ENCODE assay signal across 1 cellular context in genomic region chr2:241609859-241610793, GRCh38.
TF ChIP-seq lines count a peak whose summit lies in the region.

No MANE protein-coding gene starts in this region.

TF ChIP-seq in HepG2, 621 proteins besides CTCF, POLR2A, EP300 and RAD21 (continued from another document and continues in another):
- TF ChIP-seq ZGPAT (CRISPR knock-in tag; IDR thresholded peaks at IDR 0.05) (peak; percentile 88; the same call in 1 of the 2 replicates), FOXK1 (CRISPR knock-in tag; IDR thresholded peaks at IDR 0.05; ENCODE audit: borderline replicate concordance, low read depth) (peak; percentile 56; the same call in 1 of the 2 replicates), HNRNPLL (IDR thresholded peaks at IDR 0.05; ENCODE audit: low read depth, low read length, poor library complexity, severe bottlenecking) (peak; percentile 91), ARHGAP35 (CRISPR knock-in tag; IDR thresholded peaks at IDR 0.05; ENCODE audit: borderline replicate concordance) (0 out of 2 replicates have a peak, but pooled peaks have one; percentile 81), ZNF512 (CRISPR knock-in tag; IDR thresholded peaks at IDR 0.05) (no peak), NFATC3 (CRISPR knock-in tag; IDR thresholded peaks at IDR 0.05) (no peak), CEBPB (IDR thresholded peaks at IDR 0.05; ENCODE audit: borderline replicate concordance, low read depth, low read length) (no peak), ATM (IDR thresholded peaks at IDR 0.05; ENCODE audit: borderline replicate concordance) (no peak), DRAP1 (CRISPR knock-in tag; IDR thresholded peaks at IDR 0.05) (peak; percentile 78; the same call in 1 of the 2 replicates), SKIL (CRISPR knock-in tag; IDR thresholded peaks at IDR 0.05; ENCODE audit: borderline replicate concordance) (peak; percentile 63), HNRNPH1 (optimal IDR thresholded peaks at IDR 0.05; ENCODE audit: low read depth, low read length) (no peak), RBM39 (IDR thresholded peaks at IDR 0.05; ENCODE audit: low read depth, low read length, poor library complexity, severe bottlenecking) (peak; percentile 40), IKZF4 (CRISPR knock-in tag; IDR thresholded peaks at IDR 0.05; ENCODE audit: borderline replicate concordance, low read depth, not compliant biosample characterization) (peak; percentile 17), ZNF275 (CRISPR knock-in tag; IDR thresholded peaks at IDR 0.05; ENCODE audit: borderline replicate concordance) (peak; percentile 82; the same call in 1 of the 2 replicates), ZBTB8A (CRISPR knock-in tag; IDR thresholded peaks at IDR 0.05; ENCODE audit: borderline replicate concordance, low read depth) (peak; percentile 65; the same call in 1 of the 2 replicates), MLX (CRISPR knock-in tag; IDR thresholded peaks at IDR 0.05) (peak; percentile 71), MXD4 (CRISPR knock-in tag; IDR thresholded peaks at IDR 0.05) (peak; percentile 96), KDM5B (CRISPR knock-in tag; IDR thresholded peaks at IDR 0.05; ENCODE audit: borderline replicate concordance) (peak; percentile 83), SALL1 (CRISPR knock-in tag; IDR thresholded peaks at IDR 0.05) (peak; percentile 87; the same call in 1 of the 2 replicates), USF2 (IDR thresholded peaks at IDR 0.05; ENCODE audit: low read depth, low read length) (no peak), USF2 (CRISPR knock-in tag; IDR thresholded peaks at IDR 0.05; ENCODE audit: borderline replicate concordance) (peak; percentile 40; the same call in 1 of the 2 replicates), FOXP1 (IDR thresholded peaks at IDR 0.05) (no peak), FOXP1 (CRISPR knock-in tag; IDR thresholded peaks at IDR 0.05) (peak; percentile 48), TOE1 (CRISPR knock-in tag; IDR thresholded peaks at IDR 0.05) (peak; percentile 58; the same call in 1 of the 2 replicates), ZMAT3 (CRISPR knock-in tag; conservative IDR thresholded peaks at IDR 0.05) (peak; percentile 94; the same call in 1 of the 2 replicates), ZNF382 (CRISPR knock-in tag; IDR thresholded peaks at IDR 0.05; ENCODE audit: borderline replicate concordance) (no peak), HMGXB3 (CRISPR knock-in tag; IDR thresholded peaks at IDR 0.05; ENCODE audit: borderline replicate concordance) (0 out of 2 replicates have a peak, but pooled peaks have one; percentile 20), ZNF7 (CRISPR knock-in tag; IDR thresholded peaks at IDR 0.05) (0 out of 2 replicates have a peak, but pooled peaks have one; percentile 1), NCOR1 (IDR thresholded peaks at IDR 0.05; ENCODE audit: borderline replicate concordance, low read length) (0 out of 2 replicates have a peak, but pooled peaks have one; percentile 11), ZNF124 (CRISPR knock-in tag; IDR thresholded peaks at IDR 0.05) (peak; percentile 56; the same call in 1 of the 2 replicates), ZBTB44 (CRISPR knock-in tag; IDR thresholded peaks at IDR 0.05) (peak; percentile 10; the same call in 1 of the 2 replicates), ZFP90 (CRISPR knock-in tag; IDR thresholded peaks at IDR 0.05; ENCODE audit: borderline replicate concordance) (peak; percentile 73; the same call in 1 of the 2 replicates), DR1 (CRISPR knock-in tag; IDR thresholded peaks at IDR 0.05) (no peak; the same call in 1 of the 2 replicates), TSC22D2 (CRISPR knock-in tag; IDR thresholded peaks at IDR 0.05; ENCODE audit: borderline replicate concordance) (peak; percentile 81; the same call in 1 of the 2 replicates), IKZF5 (CRISPR knock-in tag; IDR thresholded peaks at IDR 0.05) (peak; percentile 47; the same call in 1 of the 2 replicates), ZNF883 (CRISPR knock-in tag; IDR thresholded peaks at IDR 0.05; ENCODE audit: not compliant biosample characterization) (peak; percentile 76), EED (CRISPR knock-in tag; IDR thresholded peaks at IDR 0.05) (peak; percentile 94; the same call in 1 of the 2 replicates), ZNF607 (CRISPR knock-in tag; IDR thresholded peaks at IDR 0.05; ENCODE audit: borderline replicate concordance) (peak; percentile 82), POLR2G (IDR thresholded peaks at IDR 0.05; ENCODE audit: low read depth, low read length) (peak; percentile 88), CREBL2 (CRISPR knock-in tag; IDR thresholded peaks at IDR 0.05; ENCODE audit: borderline replicate concordance) (0 out of 2 replicates have a peak, but pooled peaks have one; percentile 62), EEA1 (CRISPR knock-in tag; IDR thresholded peaks at IDR 0.05; ENCODE audit: borderline replicate concordance) (peak; percentile 93; the same call in 1 of the 2 replicates), THAP11 (CRISPR knock-in tag; IDR thresholded peaks at IDR 0.05) (peak; percentile 87)
